ENCODE assay signal across 21 cellular contexts in genomic region chr6:134599079-134599478, GRCh38.
"Had no signal": no experiment of that assay in that cellular context is flagged by ENCODE, and none has a peak within 500 bp of the region (broad histone marks: within the 10 kb centered on the region; RNA-seq: fewer than 3 reads in every experiment).

No MANE protein-coding gene starts in this region.

- H3K36me3 ChIP-seq: esophagus muscularis mucosa, gastrocnemius medialis, heart right ventricle, lower lobe of right lung, right atrium auricular region, tibial nerve, upper lobe of right lung, vagina had no signal

- H3K27ac Mint-ChIP-seq: nephron; stimulated activated effector memory CD8-positive, alpha-beta T cell treated with anti-CD3 and anti-CD28 coated beads, Interleukin-12 subunit alpha, Interleukin-12 subunit beta, amount 100 ng/mL, for 72 hours had no signal

- ATAC-seq: gastrocnemius medialis; heart right ventricle; stimulated activated effector memory CD8-positive, alpha-beta T cell treated with anti-CD3 and anti-CD28 coated beads, Interleukin-12 subunit alpha, Interleukin-12 subunit beta, amount 100 ng/mL, for 72 hours; stimulated activated naive CD8-positive, alpha-beta T cell treated with anti-CD3 and anti-CD28 coated beads, Interleukin-15, Interleukin-2, amounts not matched to agents 100 U/mL and 50 U/mL, for 24 hours; upper lobe of right lung had no signal

- H3K4me1 Mint-ChIP-seq: stimulated activated effector memory CD8-positive, alpha-beta T cell treated with anti-CD3 and anti-CD28 coated beads, Interleukin-12 subunit alpha, Interleukin-12 subunit beta, amount 100 ng/mL, for 72 hours had no signal

- FAIRE-seq: islet of Langerhans had no signal

- H3K36me3 Mint-ChIP-seq: stimulated activated effector memory CD8-positive, alpha-beta T cell treated with anti-CD3 and anti-CD28 coated beads, Interleukin-12 subunit alpha, Interleukin-12 subunit beta, amount 100 ng/mL, for 72 hours had no signal

- H3K27me3 ChIP-seq: esophagus muscularis mucosa, gastrocnemius medialis, heart right ventricle, right atrium auricular region, tibial nerve, upper lobe of right lung, vagina had no signal

- H3K4me1 ChIP-seq: esophagus muscularis mucosa, heart right ventricle, lower lobe of right lung, right atrium auricular region, tibial nerve, upper lobe of right lung, vagina had no signal

- H3K27ac ChIP-seq: epithelial cell of prostate, esophagus muscularis mucosa, gastrocnemius medialis, heart right ventricle, lower lobe of right lung, right atrium auricular region, tibial nerve, upper lobe of right lung, vagina had no signal

- H3K9me3 ChIP-seq: gastrocnemius medialis, upper lobe of right lung, vagina had no signal

- H3K4me3 ChIP-seq: esophagus muscularis mucosa, gastrocnemius medialis, heart right ventricle, lower lobe of right lung, right atrium auricular region, tibial nerve, upper lobe of right lung, vagina had no signal

- DNase-seq: effector memory CD4-positive, alpha-beta T cell; gastrocnemius medialis; heart right ventricle; hypothalamus; kidney glomerular epithelial cell; lower lobe of right lung; mesenchymal stem cell; midbrain; occipital lobe; stimulated activated CD4-positive, alpha-beta T cell treated with anti-CD3 and anti-CD28 coated beads, Interleukin-4, amount 100 ng/mL, for 1 hour; stimulated activated CD8-positive, alpha-beta memory T cell treated with anti-CD3 and anti-CD28 coated beads, Interleukin-4, amount 100 ng/mL, for 48 hours; stimulated activated naive CD8-positive, alpha-beta T cell treated with anti-CD3 and anti-CD28 coated beads, Interleukin-15, Interleukin-2, amounts not matched to agents 100 U/mL and 50 U/mL, for 24 hours; upper lobe of right lung had no signal

- H3K4me3 Mint-ChIP-seq: nephron; stimulated activated effector memory CD8-positive, alpha-beta T cell treated with anti-CD3 and anti-CD28 coated beads, Interleukin-12 subunit alpha, Interleukin-12 subunit beta, amount 100 ng/mL, for 72 hours had no signal
